Comparison of ENCODE assay signal across 2 cellular contexts in the genomic region with DNA sequence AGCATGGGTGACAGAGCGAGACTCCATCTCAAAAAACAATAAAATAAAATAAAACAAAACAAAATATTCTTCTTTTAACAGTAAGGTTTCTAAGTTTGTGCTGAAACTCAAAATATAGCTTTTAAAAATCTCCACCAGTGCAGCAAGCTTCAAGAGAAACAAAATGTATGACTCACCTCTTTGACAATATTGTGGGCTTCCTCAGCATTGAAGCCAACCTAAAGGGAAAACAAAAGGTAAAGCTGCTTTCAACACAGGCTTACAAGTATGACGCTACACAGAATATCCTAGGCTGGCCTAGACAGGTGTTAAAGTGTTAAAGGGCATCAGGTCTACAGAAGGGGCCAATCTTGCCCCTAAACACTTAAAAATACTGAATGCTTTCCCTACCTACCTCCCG.
A peak's percentile ranks its signal among the peaks of the same experiment; 100 is the strongest.
TF ChIP-seq lines count a peak whose summit lies in the region.

No MANE protein-coding gene starts in this region.

TF ChIP-seq in HCT116, 20 proteins besides CTCF, POLR2A, EP300 and RAD21 (continued from another document):
- no peak for TF ChIP-seq ATF3 (IDR thresholded peaks at IDR 0.05)
- TF ChIP-seq CEBPB (IDR thresholded peaks at IDR 0.05; ENCODE audit: low read depth) = no peak
- no peak for TF ChIP-seq ZNF274 (IDR thresholded peaks at IDR 0.05; ENCODE audit: low read depth, low read length)
- no peak for TF ChIP-seq ELF1 (IDR thresholded peaks at IDR 0.05; ENCODE audit: borderline replicate concordance, low read depth)
- no peak for TF ChIP-seq SP1 (IDR thresholded peaks at IDR 0.05; ENCODE audit: low read depth)
- TF ChIP-seq POLR2AphosphoS5 (IDR thresholded peaks at IDR 0.05; ENCODE audit: low read depth, low read length) = no peak

TF ChIP-seq in endothelial cell of umbilical vein, 7 proteins besides CTCF, POLR2A, EP300 and RAD21 (continued from another document):
- TF ChIP-seq EZH2 (IDR thresholded peaks at IDR 0.05; ENCODE audit: borderline replicate concordance, low read depth, low read length, severe bottlenecking) (no peak), FOS (IDR thresholded peaks at IDR 0.05; ENCODE audit: borderline replicate concordance, insufficient read depth, low read length) (peak; percentile 40), GATA2 (IDR thresholded peaks at IDR 0.05; ENCODE audit: insufficient read depth, insufficient read length, low read depth, low read length) (no peak)
